9 cellular contexts compared by ENCODE assay signal in the genomic region with DNA sequence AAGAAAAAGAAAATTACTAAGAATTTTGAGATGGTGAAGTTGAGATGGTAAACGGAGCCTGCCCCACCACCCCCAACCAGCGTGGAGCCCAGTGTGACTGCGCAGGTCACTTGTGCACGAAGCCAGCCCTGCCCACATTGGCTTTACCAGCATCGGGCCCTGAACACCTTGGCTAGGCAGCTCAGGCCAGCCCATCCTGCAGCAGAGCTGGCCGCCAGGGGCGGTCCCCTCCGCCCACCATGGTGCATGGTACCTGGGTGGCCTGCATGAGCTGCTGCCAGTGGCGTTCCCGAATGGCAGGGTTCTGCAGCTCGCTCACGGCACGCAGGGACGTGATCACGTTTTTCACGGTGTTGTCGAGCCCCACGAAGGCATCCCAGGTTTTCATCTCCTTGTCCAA.
"Had no signal": no experiment of that assay in that cellular context is flagged by ENCODE, and none has a peak within 500 bp of the region (broad histone marks: within the 10 kb centered on the region; RNA-seq: fewer than 3 reads in every experiment).

No MANE protein-coding gene starts in this region.

- H3K4me1 ChIP-seq: HAP-1 had no signal

- FAIRE-seq: HTR-8/SVneo, K562 had no signal

- H3K9ac ChIP-seq: GM23248 had no signal

- H2AFZ ChIP-seq: GM23248 had no signal

- DNase-seq: GM23248, GOT3, H7, HFFc6, IMR-90 had no signal

- H3K27ac ChIP-seq: GM23248 had no signal

- ATAC-seq: HCT116, K562 had no signal

- H3K9me3 ChIP-seq: HAP-1 had no signal

- H3K36me3 ChIP-seq: HAP-1 had no signal

- H3K4me3 ChIP-seq: GM23248, HAP-1, K562 had no signal
